Comparison of ENCODE assay signal across 18 cellular contexts in the genomic region with DNA sequence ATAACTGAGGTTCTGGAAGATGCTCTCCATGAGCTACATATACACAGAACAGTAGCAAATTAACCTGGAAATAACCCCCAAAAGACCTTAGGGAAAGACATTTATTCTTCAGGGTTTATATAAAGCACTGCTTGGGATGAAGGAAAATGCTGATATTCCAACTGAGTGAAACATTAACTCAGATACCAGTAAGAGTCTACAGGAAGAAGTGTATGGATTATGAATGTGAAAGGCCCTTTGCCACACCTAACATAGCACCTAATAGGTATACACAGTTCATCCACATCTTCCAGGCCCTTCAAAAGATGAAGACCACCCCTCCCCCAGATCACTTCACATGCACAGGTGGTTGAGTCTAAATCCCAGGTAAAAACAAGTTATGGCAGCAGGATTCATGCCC. TPM values are rescaled to one million over a fixed set of nuclear protein-coding genes. Genes with fewer than 3 reads are reported as not detected.
DNase-seq lines count a peak whose midpoint lies in the region; ATAC-seq, FAIRE-seq and TF ChIP-seq lines count a peak whose summit lies in the region.
"Had no signal": no experiment of that assay in that cellular context is flagged by ENCODE, and none has a peak within 500 bp of the region (broad histone marks: within the 10 kb centered on the region; RNA-seq: fewer than 3 reads in every experiment).

No MANE protein-coding gene starts in this region.

- peaks cover 24% of the 10 kb centered on the region for H3K4me1 ChIP-seq in mammary epithelial cell (ENCODE audit: insufficient read depth, low read length)
- H3K4me1 ChIP-seq in breast epithelium, result no peaks in the 10 kb centered on the region
- H3K4me1 ChIP-seq in hepatocyte (ENCODE audit: insufficient read depth), result peaks cover 17% of the 10 kb centered on the region
- peaks cover 2 to 15% of the 10 kb centered on the region in 2 donors for H3K4me1 ChIP-seq in small intestine (ENCODE audit: control insufficient read depth in 2 of 2, insufficient read depth in 1 of 2, low read depth in 1 of 2, low read length in 1 of 2)
- H3K4me1 ChIP-seq: A549, BLaER1 had no signal

- TF ChIP-seq CTCF in mammary epithelial cell (conservative IDR thresholded peaks at IDR 0.05 in 1 of 2, IDR thresholded peaks at IDR 0.05 in 1 of 2; ENCODE audit: extremely low read depth in 1 of 2, insufficient read depth in 1 of 2, low read depth in 1 of 2, low read length in 2 of 2), result no peak
- no peak for TF ChIP-seq CTCF in breast epithelium (IDR thresholded peaks at IDR 0.05)
- TF ChIP-seq CTCF in WERI-Rb-1 (IDR thresholded peaks at IDR 0.05; ENCODE audit: low read depth, low read length), result no peak
- no peak for TF ChIP-seq CTCF in hepatocyte (IDR thresholded peaks at IDR 0.05; ENCODE audit: poor library complexity)

- H3K79me2 ChIP-seq in mammary epithelial cell (ENCODE audit: insufficient read depth, low read length) (peaks cover 3% of the 10 kb centered on the region), hepatocyte (peaks cover 45% of the 10 kb centered on the region)

- no peak overlapping the region for H3K27ac ChIP-seq in mammary epithelial cell (ENCODE audit: insufficient read depth, low read depth, low read length)
- peak overlapping the region in 1 of 2 donors; percentile 7 for H3K27ac ChIP-seq in breast epithelium
- peak overlapping the region; percentile 60 for H3K27ac ChIP-seq in WERI-Rb-1
- H3K27ac ChIP-seq in hepatocyte, result peak overlapping the region; percentile 65
- H3K27ac ChIP-seq in small intestine (ENCODE audit: low read depth in 1 of 2, low read length in 1 of 2), result peak overlapping the region; percentile 35 to 44
- H3K27ac ChIP-seq: 22Rv1, A549, BLaER1 had no signal

- FAIRE-seq in small intestine (lab: Jason Lieb, UNC), result no peak
- FAIRE-seq: A549, G401.6, GM12891, GM19239, H1 had no signal

- H3K4me2 ChIP-seq in mammary epithelial cell (ENCODE audit: insufficient read depth, low read depth, low read length) (no peak overlapping the region), hepatocyte (peak overlapping the region; percentile 17)
- H3K4me2 ChIP-seq: A549, BLaER1 had no signal

- intact Hi-C loops in mammary epithelial cell (cut with micrococcal nuclease) (loop anchor here (5.0 kb wide), 1 partner anchor 48 kb away; no protein-coding TSS in a partner anchor), breast epithelium (cut with DNase I; ENCODE audit: low total_unique reads) (no loop called here)

- H3K4me3 ChIP-seq in mammary epithelial cell (replicated peaks in 1 of 3; ENCODE audit: insufficient read depth in 1 of 3, low read depth in 2 of 3, low read length in 3 of 3) (no peak overlapping the region), breast epithelium (no peak overlapping the region), WERI-Rb-1 (ENCODE audit: low read depth, low read length) (no peak overlapping the region), hepatocyte (no peak overlapping the region), small intestine (ENCODE audit: low read depth in 1 of 2, low read length in 2 of 2) (no peak overlapping the region)
- H3K4me3 ChIP-seq: A549, BLaER1 had no signal

- H3K9me3 ChIP-seq in mammary epithelial cell (replicated peaks; ENCODE audit: insufficient read depth, low read length) (no peaks in the 10 kb centered on the region), breast epithelium (no peaks in the 10 kb centered on the region), WERI-Rb-1 (ENCODE audit: severe bottlenecking) (no peaks in the 10 kb centered on the region), hepatocyte (ENCODE audit: low read depth) (no peaks in the 10 kb centered on the region), small intestine (ENCODE audit: control insufficient read depth, low read depth) (no peaks in the 10 kb centered on the region)
- H3K9me3 ChIP-seq: A549 had no signal

- in situ Hi-C loops in mammary epithelial cell (cut with MboI; ENCODE audit: low sequenced_read_pairs in 2 of 2), result no loop called here

- BruUV-seq in mammary epithelial cell (replicated peaks; lab: Mats Ljungman, UMichigan), result TSS peak; percentile 25

- dilution Hi-C loops in mammary epithelial cell (cut with HindIII; ENCODE audit: low sequenced_read_pairs), result loop anchor here (5.0 kb wide), 2 partner anchors 33 to 52 kb away; no protein-coding TSS in a partner anchor

- H3K36me3 ChIP-seq in mammary epithelial cell (ENCODE audit: insufficient read depth, low read length) (no peaks in the 10 kb centered on the region), breast epithelium (no peaks in the 10 kb centered on the region), WERI-Rb-1 (no peaks in the 10 kb centered on the region), hepatocyte (replicated peaks; ENCODE audit: insufficient read depth, low read depth) (no peaks in the 10 kb centered on the region), small intestine (ENCODE audit: control insufficient read depth in 2 of 2, insufficient read depth in 2 of 2, low read length in 2 of 2) (no peaks in the 10 kb centered on the region)
- H3K36me3 ChIP-seq: BLaER1 had no signal

- no peak overlapping the region for H3K9ac ChIP-seq in mammary epithelial cell (ENCODE audit: insufficient read depth, low read length)
- H3K9ac ChIP-seq: BLaER1 had no signal

- H3K9me2 ChIP-seq in hepatocyte (replicated peaks; ENCODE audit: insufficient read depth), result no peaks in the 10 kb centered on the region

- no peak overlapping the region for H2AFZ ChIP-seq in mammary epithelial cell (ENCODE audit: low read depth, low read length)
- no peak overlapping the region for H2AFZ ChIP-seq in hepatocyte

- CTCF ChIA-PET in mammary epithelial cell (lab: Charles Lee; ENCODE audit: low non-redundant PET), result no interaction called here

- H3K27me3 ChIP-seq in mammary epithelial cell (ENCODE audit: insufficient read depth, low read length) (no peaks in the 10 kb centered on the region), breast epithelium (no peaks in the 10 kb centered on the region), WERI-Rb-1 (ENCODE audit: insufficient read depth, low read depth, severe bottlenecking) (no peaks in the 10 kb centered on the region), hepatocyte (no peaks in the 10 kb centered on the region), small intestine (ENCODE audit: control insufficient read depth in 2 of 2, insufficient read depth in 2 of 2, low read length in 2 of 2) (peaks cover 0 to 2% of the 10 kb centered on the region in 2 donors)
- H3K27me3 ChIP-seq: BLaER1 had no signal

- TF ChIP-seq POLR2A in breast epithelium (IDR thresholded peaks at IDR 0.05), result no peak

- DNase-seq in mammary epithelial cell (no peak), breast epithelium (ENCODE audit: low spot score in 2 of 2) (no peak), WERI-Rb-1 (no peak), hepatocyte (ENCODE audit: low spot score) (no peak), small intestine (peak; percentile 54), DMS79 (lab: John Stamatoyannopoulos, UW) (no peak), globus pallidus (ENCODE audit: low spot score) (no peak)
- DNase-seq: CD4-positive, alpha-beta memory T cell; H9 had no signal

- H4K20me1 ChIP-seq in mammary epithelial cell (ENCODE audit: insufficient read depth, low read length) (no peaks in the 10 kb centered on the region), hepatocyte (ENCODE audit: insufficient read depth, poor library complexity, severe bottlenecking) (no peaks in the 10 kb centered on the region)
- H4K20me1 ChIP-seq: BLaER1 had no signal

- ATAC-seq in HG02970 (IDR thresholded peaks at IDR 0.05; ENCODE audit: low FRiP score, unreplicated experiment), result no peak
- ATAC-seq: A549 had no signal

RNA-seq across cellular contexts. Expression of gene MYO5B, which starts 50.4 kb away (rescaled TPM):
- total RNA-seq in mammary epithelial cell (10 to 100 TPM; 29.8 to 31.7 TPM), breast epithelium (10 to 100 TPM in 2 of 3 donors, 1 to 10 TPM in 1; 2.4 to 53.1 (median 22.0) TPM), hepatocyte (41.9 and 43.3 TPM in 2 replicates)
- polyA plus RNA-seq in mammary epithelial cell (13.1 TPM), hepatocyte (20.3 and 21.3 TPM in 2 replicates), small intestine (100 to 1,000 TPM in 2 of 3 donors, 10 to 100 TPM in 1; 45.0 to 185 (median 133) TPM)
- polyA minus RNA-seq in mammary epithelial cell, result 43.7 TPM
- total RNA-seq: CD4-positive, alpha-beta memory T cell had no signal
- polyA plus RNA-seq: CD14-positive monocyte had no signal
